In genomic region chr2:224882291-224883171, GRCh38 we compare ENCODE assay signal across 9 cellular contexts.
DNase-seq lines count a peak whose midpoint lies in the region; ATAC-seq and TF ChIP-seq lines count a peak whose summit lies in the region.
"Had no signal": no experiment of that assay in that cellular context is flagged by ENCODE, and none has a peak within 500 bp of the region (broad histone marks: within the 10 kb centered on the region; RNA-seq: fewer than 3 reads in every experiment).

No MANE protein-coding gene starts in this region.

- H3K4me1 ChIP-seq in SJSA1 (replicated peaks): peaks cover 57% of the 10 kb centered on the region

- H3K27me3 ChIP-seq in SJSA1 (replicated peaks): no peaks in the 10 kb centered on the region

- no peaks in the 10 kb centered on the region for H3K9me3 ChIP-seq in SJSA1 (replicated peaks)

- TF ChIP-seq CTCF in GM20000 (IDR thresholded peaks at IDR 0.05; ENCODE audit: extremely low read depth, missing control alignments): no peak

- in situ Hi-C loops in ACHN (cut with HindIII; ENCODE audit: low pct_ligation_motif_present, low pct_unique_long_range_greater_than_20kb, low sequenced_read_pairs): no loop called here

- H3K36me3 ChIP-seq in SJSA1: peaks cover 49% of the 10 kb centered on the region

- DNase-seq in ACHN (peak; percentile 93), SJSA1 (ENCODE audit: low read depth in 1 of 2, low spot score in 2 of 2) (peak in 1 of 2 experiments; percentile 73), glomerular endothelial cell (ENCODE audit: extremely low read depth, low read depth, low spot score) (peak; percentile 54), NCI-H128 (lab: John Stamatoyannopoulos, UW; ENCODE audit: unreplicated experiment) (no peak), GM20000 (ENCODE audit: low spot score) (no peak), NCI-H2081 (lab: John Stamatoyannopoulos, UW) (no peak)
- DNase-seq: left ventricle myocardium superior had no signal

- no peak overlapping the region for H3K4me3 ChIP-seq in SJSA1

- ATAC-seq in GM18909 (IDR thresholded peaks at IDR 0.05; ENCODE audit: poor library complexity, unreplicated experiment) (peak; percentile 34), GM21360 (IDR thresholded peaks at IDR 0.05; ENCODE audit: unreplicated experiment) (no peak)
- ATAC-seq: left ventricle myocardium superior had no signal

- H3K27ac ChIP-seq in SJSA1: peak overlapping the region; percentile 65

Comparison
In these comparisons a context has a peak if more than half of its experiments do, and no peak if none do; other contexts are left out.
1. DNase-seq: peak in ACHN (single experiment) and glomerular endothelial cell (single experiment); none in NCI-H128 (single experiment), GM20000 (single experiment) and NCI-H2081 (0 of 2).